ENCODE assay signal across 10 cellular contexts in genomic region chr15:93829115-93829849, GRCh38.
DNase-seq lines count a peak whose midpoint lies in the region; ATAC-seq and TF ChIP-seq lines count a peak whose summit lies in the region.
"Had no signal": no experiment of that assay in that cellular context is flagged by ENCODE, and none has a peak within 500 bp of the region (broad histone marks: within the 10 kb centered on the region; RNA-seq: fewer than 3 reads in every experiment).

No MANE protein-coding gene starts in this region.

- in situ Hi-C loops in astrocyte of the spinal cord (cut with HindIII; ENCODE audit: low sequenced_read_pairs): no loop called here

- ATAC-seq in HG02852 (IDR thresholded peaks at IDR 0.05; ENCODE audit: unreplicated experiment): peak; percentile 85

- no peak for TF ChIP-seq CTCF in AG09309 (IDR thresholded peaks at IDR 0.05; ENCODE audit: control insufficient read depth, insufficient read depth, low read depth, low read length, missing control alignments)
- no peak for TF ChIP-seq CTCF in astrocyte of the spinal cord (IDR thresholded peaks at IDR 0.05; ENCODE audit: low read depth, low read length)

- no peak overlapping the region for H3K4me3 ChIP-seq in AG09309 (ENCODE audit: control insufficient read depth, low read depth, low read length)
- H3K4me3 ChIP-seq in astrocyte of the spinal cord (ENCODE audit: low read depth, low read length): no peak overlapping the region

- peak; percentile 5 for DNase-seq in AG09309 (ENCODE audit: low read depth)
- peak; percentile 30 for DNase-seq in astrocyte of the spinal cord (ENCODE audit: low read depth, low spot score)
- peak; percentile 55 for DNase-seq in kidney tubule cell (ENCODE audit: low spot score)
- DNase-seq in GDM1 (lab: John Stamatoyannopoulos, UW): no peak
- no peak for DNase-seq in NCI-H1436 (lab: John Stamatoyannopoulos, UW)
- no peak for DNase-seq in dermis blood vessel endothelial cell
- DNase-seq in activated CD4-positive, alpha-beta T cell treated with anti-CD3 and anti-CD28 coated beads, Interleukin-2, amount 50 U/mL, for 48 hours: no peak
- DNase-seq: kidney; stimulated activated CD4-positive, alpha-beta T cell treated with anti-CD3 and anti-CD28 coated beads, Interleukin-4, amount 100 ng/mL, for 1 hour had no signal

Comparison
In these comparisons a context has a peak if more than half of its experiments do, and no peak if none do; other contexts are left out.
1. DNase-seq: peak in AG09309 (single experiment), astrocyte of the spinal cord (single experiment) and kidney tubule cell (single experiment); none in GDM1 (single experiment), NCI-H1436 (single experiment), dermis blood vessel endothelial cell (single experiment) and activated CD4-positive, alpha-beta T cell treated with anti-CD3 and anti-CD28 coated beads, Interleukin-2, amount 50 U/mL, for 48 hours (0 of 2).